ENCODE assay signal across 8 cellular contexts in the genomic region with DNA sequence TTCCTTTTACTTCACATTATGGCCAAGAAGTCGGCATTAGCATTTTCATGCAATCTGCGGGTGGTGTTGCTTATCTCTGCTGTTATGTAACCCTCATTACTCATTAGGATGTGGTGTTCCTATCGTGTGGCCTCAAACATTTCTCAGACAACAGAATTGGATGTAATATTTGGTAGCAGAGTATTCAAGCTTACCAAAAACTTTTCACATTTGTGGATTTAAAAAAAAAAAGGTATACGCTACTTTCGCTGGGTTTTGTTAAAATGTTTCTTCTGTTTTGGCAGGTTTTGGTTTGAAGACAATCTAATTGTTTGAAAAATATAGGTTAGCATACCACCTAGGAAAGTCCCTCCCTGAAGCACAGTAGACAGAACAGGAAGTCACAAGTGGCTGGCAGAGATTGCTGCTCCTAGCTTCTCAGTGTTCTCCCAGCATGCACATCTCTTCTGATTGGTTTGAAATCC.
A peak's percentile ranks its signal among the peaks of the same experiment; 100 is the strongest.
DNase-seq lines count a peak whose midpoint lies in the region; ATAC-seq, FAIRE-seq and TF ChIP-seq lines count a peak whose summit lies in the region.

No MANE protein-coding gene starts in this region.

- H3K4me1 ChIP-seq in keratinocyte (ENCODE audit: control insufficient read depth, extremely low read depth, insufficient read depth, low read length) (peaks cover 13% of the 10 kb centered on the region), psoas muscle (no peaks in the 10 kb centered on the region), neural progenitor cell (no peaks in the 10 kb centered on the region)

- peak; percentile 24 for DNase-seq in activated CD4-positive, alpha-beta T cell treated with anti-CD3 and anti-CD28 coated beads, Interleukin-2, amount 10 ng/mL, durations not matched to agents 7 days and 5 days
- DNase-seq in keratinocyte (ENCODE audit: low read depth, low spot score) (no peak), SKM-1 treated with dmso at 0.1 percent for 144 hours (lab: John Stamatoyannopoulos, UW; ENCODE audit: unreplicated experiment) (no peak), psoas muscle (no peak), neural progenitor cell (ENCODE audit: low spot score) (no peak), HUDEP-2 (lab: John Stamatoyannopoulos, UW; ENCODE audit: unreplicated experiment in 76 of 76) (no peak)

- peaks cover 22% of the 10 kb centered on the region for H3K4me1 Mint-ChIP-seq in activated CD4-positive, alpha-beta T cell treated with anti-CD3 and anti-CD28 coated beads, Interleukin-2, amount 10 ng/mL, durations not matched to agents 7 days and 5 days
- peaks cover 20% of the 10 kb centered on the region for H3K4me1 Mint-ChIP-seq in neural progenitor cell

- intact Hi-C loops in psoas muscle (cut with DNase I), result no loop called here

- no peak overlapping the region for H3K4me3 Mint-ChIP-seq in activated CD4-positive, alpha-beta T cell treated with anti-CD3 and anti-CD28 coated beads, Interleukin-2, amount 10 ng/mL, durations not matched to agents 7 days and 5 days
- no peak overlapping the region for H3K4me3 Mint-ChIP-seq in neural progenitor cell

- H3K27me3 Mint-ChIP-seq in activated CD4-positive, alpha-beta T cell treated with anti-CD3 and anti-CD28 coated beads, Interleukin-2, amount 10 ng/mL, durations not matched to agents 7 days and 5 days, result no peaks in the 10 kb centered on the region
- no peaks in the 10 kb centered on the region for H3K27me3 Mint-ChIP-seq in neural progenitor cell (ENCODE audit: insufficient read depth, low read depth)

- H3K9me1 ChIP-seq in keratinocyte (ENCODE audit: control insufficient read depth, extremely low read depth, insufficient read depth, low read length), result no peaks in the 10 kb centered on the region

- FAIRE-seq in keratinocyte (lab: Jason Lieb, UNC), result peak; percentile 91

- peaks cover 1% of the 10 kb centered on the region for H3K9me3 Mint-ChIP-seq in activated CD4-positive, alpha-beta T cell treated with anti-CD3 and anti-CD28 coated beads, Interleukin-2, amount 10 ng/mL, durations not matched to agents 7 days and 5 days
- H3K9me3 Mint-ChIP-seq in neural progenitor cell, result no peaks in the 10 kb centered on the region

- peak overlapping the region; percentile 70 for H3K4me2 ChIP-seq in keratinocyte (ENCODE audit: control insufficient read depth, extremely low read depth, insufficient read depth, low read depth, low read length)
- H3K4me2 ChIP-seq in neural progenitor cell, result no peak overlapping the region

- 70 to 78% (median 70%) methylated on average over 5 of the region's 5 CpGs for WGBS in psoas muscle, 3 donors

- H3K4me3 ChIP-seq in keratinocyte (ENCODE audit: control insufficient read depth in 2 of 3, extremely low read depth in 1 of 3, insufficient read depth in 2 of 3, low read depth in 1 of 3, low read length in 3 of 3) (no peak overlapping the region), psoas muscle (no peak overlapping the region), neural progenitor cell (no peak overlapping the region)

- H3K79me2 ChIP-seq in keratinocyte (ENCODE audit: control insufficient read depth, insufficient read depth, low read length) (no peaks in the 10 kb centered on the region), neural progenitor cell (ENCODE audit: low read depth) (no peaks in the 10 kb centered on the region)

- TF ChIP-seq CTCF in keratinocyte (optimal IDR thresholded peaks at IDR 0.05 in 1 of 3, IDR thresholded peaks at IDR 0.05 in 1 of 3, conservative IDR thresholded peaks at IDR 0.05 in 1 of 3; ENCODE audit: extremely low read depth in 1 of 3, insufficient read depth in 2 of 3, low read length in 3 of 3), result no peak
- no peak for TF ChIP-seq CTCF in psoas muscle (IDR thresholded peaks at IDR 0.05)
- no peak for TF ChIP-seq CTCF in neural progenitor cell (IDR thresholded peaks at IDR 0.05)

- H3K9ac ChIP-seq in keratinocyte (ENCODE audit: control insufficient read depth, extremely low read depth, insufficient read depth, low read length) (no peak overlapping the region), neural progenitor cell (no peak overlapping the region)

- peak overlapping the region; percentile 44 for H3K27ac ChIP-seq in keratinocyte (ENCODE audit: control insufficient read depth, insufficient read depth, low read length)
- H3K27ac ChIP-seq in psoas muscle, result no peak overlapping the region
- no peak overlapping the region for H3K27ac ChIP-seq in neural progenitor cell

- H3K36me3 ChIP-seq in keratinocyte (ENCODE audit: control insufficient read depth in 2 of 2, extremely low read depth in 1 of 2, insufficient read depth in 2 of 2, low read length in 2 of 2), result no peaks in the 10 kb centered on the region
- no peaks in the 10 kb centered on the region for H3K36me3 ChIP-seq in psoas muscle (ENCODE audit: insufficient read depth in 1 of 2, low read depth in 1 of 2)
- no peaks in the 10 kb centered on the region for H3K36me3 ChIP-seq in neural progenitor cell

- POLR2A ChIA-PET in activated CD4-positive, alpha-beta T cell treated with anti-CD3 and anti-CD28 coated beads, Interleukin-2, amount 10 ng/mL, durations not matched to agents 7 days and 5 days (lab: Charles Lee), result interaction anchor here (0.7 kb wide), 1 partner anchor 122 kb away, joined by 3 read pairs; no protein-coding TSS in a partner anchor

- H3K27me3 ChIP-seq in keratinocyte (ENCODE audit: control insufficient read depth, extremely low read depth, insufficient read depth, low read length) (no peaks in the 10 kb centered on the region), psoas muscle (ENCODE audit: insufficient read depth in 3 of 3, low read length in 2 of 3) (no peaks in the 10 kb centered on the region), neural progenitor cell (no peaks in the 10 kb centered on the region)

- H3K27ac Mint-ChIP-seq in activated CD4-positive, alpha-beta T cell treated with anti-CD3 and anti-CD28 coated beads, Interleukin-2, amount 10 ng/mL, durations not matched to agents 7 days and 5 days, result no peak overlapping the region
- H3K27ac Mint-ChIP-seq in neural progenitor cell, result no peak overlapping the region

- ATAC-seq in GM18502 (IDR thresholded peaks at IDR 0.05; ENCODE audit: poor library complexity, unreplicated experiment) (peak; percentile 89), HG02938 (IDR thresholded peaks at IDR 0.05; ENCODE audit: unreplicated experiment) (peak; percentile 57), psoas muscle (no peak)

- dilution Hi-C loops in keratinocyte (cut with MboI; ENCODE audit: extremely low pct_ligation_motif_present, low sequenced_read_pairs), result no loop called here

- H3F3A ChIP-seq in neural progenitor cell (ENCODE audit: low read depth), result no peaks in the 10 kb centered on the region

- H2AFZ ChIP-seq in keratinocyte (ENCODE audit: control insufficient read depth, low read length), result peak overlapping the region; percentile 63
- H2AFZ ChIP-seq in neural progenitor cell (replicated peaks), result no peak overlapping the region

- no peaks in the 10 kb centered on the region for H3K9me3 ChIP-seq in keratinocyte (ENCODE audit: control insufficient read depth, low read depth, low read length)
- no peaks in the 10 kb centered on the region for H3K9me3 ChIP-seq in psoas muscle
- no peaks in the 10 kb centered on the region for H3K9me3 ChIP-seq in neural progenitor cell (ENCODE audit: low read depth)

- H3K36me3 Mint-ChIP-seq in activated CD4-positive, alpha-beta T cell treated with anti-CD3 and anti-CD28 coated beads, Interleukin-2, amount 10 ng/mL, durations not matched to agents 7 days and 5 days (ENCODE audit: low read depth), result no peaks in the 10 kb centered on the region
- H3K36me3 Mint-ChIP-seq in neural progenitor cell, result no peaks in the 10 kb centered on the region

- H4K20me1 ChIP-seq in keratinocyte (ENCODE audit: control insufficient read depth, extremely low read depth, insufficient read depth, low read length) (no peaks in the 10 kb centered on the region), neural progenitor cell (ENCODE audit: low read depth) (no peaks in the 10 kb centered on the region)

- CTCF ChIA-PET in activated CD4-positive, alpha-beta T cell treated with anti-CD3 and anti-CD28 coated beads, Interleukin-2, amount 10 ng/mL, durations not matched to agents 7 days and 5 days (lab: Charles Lee), result interaction anchor here (1.0 to 1.3 kb wide), 2 partner anchors 12 to 23 kb away, joined by 3 to 4 read pairs; no protein-coding TSS in a partner anchor

Comparison
In these comparisons a context has a peak if more than half of its experiments do, and no peak if none do; other contexts are left out.
1. ATAC-seq: peak in GM18502 (single experiment) and HG02938 (single experiment); none in psoas muscle (0 of 4).